In genomic region chrX:4994855-4995254, GRCh38 we compare ENCODE assay signal across 17 cellular contexts.
DNase-seq lines count a peak whose midpoint lies in the region; FAIRE-seq and TF ChIP-seq lines count a peak whose summit lies in the region.
"Had no signal": no experiment of that assay in that cellular context is flagged by ENCODE, and none has a peak within 500 bp of the region (broad histone marks: within the 10 kb centered on the region; RNA-seq: fewer than 3 reads in every experiment).

No MANE protein-coding gene starts in this region.

- peak; percentile 0 for DNase-seq in Caki2 (ENCODE audit: low read depth)
- peak; percentile 12 for DNase-seq in OCI-M1 (lab: John Stamatoyannopoulos, UW)
- DNase-seq in astrocyte (ENCODE audit: low read depth) = no peak
- DNase-seq in activated CD4-positive, alpha-beta T cell treated with anti-CD3 and anti-CD28 coated beads, Interleukin-2, amount 50 U/mL, for 4 hours = no peak
- no peak for DNase-seq in DMS153 (lab: John Stamatoyannopoulos, UW)
- no peak for DNase-seq in activated gamma-delta T cell (lab: John Stamatoyannopoulos, UW)
- DNase-seq: Calu3; CD4-positive, CD25-positive, alpha-beta regulatory T cell; CD8-positive, alpha-beta T cell; DND-41; GM23248; H9 had no signal

- H3K27ac ChIP-seq in astrocyte (ENCODE audit: low read depth, low read length) = no peak overlapping the region
- H3K27ac ChIP-seq: BLaER1, C4-2B, GM23248 had no signal

- H3K27me3 ChIP-seq in astrocyte (ENCODE audit: insufficient read depth, low read length) = no peaks in the 10 kb centered on the region
- H3K27me3 ChIP-seq: BLaER1 had no signal

- no peaks in the 10 kb centered on the region for H3K79me2 ChIP-seq in astrocyte (ENCODE audit: insufficient read depth, low read length)

- no peak overlapping the region for H2AFZ ChIP-seq in astrocyte (ENCODE audit: low read depth, low read length)
- H2AFZ ChIP-seq: GM23248 had no signal

- H3K4me2 ChIP-seq in astrocyte (ENCODE audit: low read length) = no peak overlapping the region
- H3K4me2 ChIP-seq: BLaER1 had no signal

- no peaks in the 10 kb centered on the region for H3K9me3 Mint-ChIP-seq in astrocyte (ENCODE audit: unreplicated experiment)
- H3K9me3 Mint-ChIP-seq: H9 had no signal

- no peaks in the 10 kb centered on the region for H3K9me3 ChIP-seq in astrocyte (ENCODE audit: insufficient read depth, low read depth, low read length)
- H3K9me3 ChIP-seq: BLaER1 had no signal

- H3K36me3 ChIP-seq in astrocyte (ENCODE audit: insufficient read depth, low read length) = no peaks in the 10 kb centered on the region
- H3K36me3 ChIP-seq: BLaER1 had no signal

- no peak overlapping the region for H3K27ac Mint-ChIP-seq in astrocyte (ENCODE audit: unreplicated experiment)
- H3K27ac Mint-ChIP-seq: B cell; CD4-positive, CD25-positive, alpha-beta regulatory T cell; CD8-positive, alpha-beta T cell; H9 had no signal

- no peak overlapping the region for H3K4me3 ChIP-seq in astrocyte (ENCODE audit: insufficient read depth, low read depth, low read length)
- H3K4me3 ChIP-seq: BLaER1, GM23248 had no signal

- no peaks in the 10 kb centered on the region for H3K36me3 Mint-ChIP-seq in astrocyte (ENCODE audit: low read depth, unreplicated experiment)
- H3K36me3 Mint-ChIP-seq: CD4-positive, CD25-positive, alpha-beta regulatory T cell; CD8-positive, alpha-beta T cell had no signal

- H3K4me3 Mint-ChIP-seq in astrocyte (ENCODE audit: unreplicated experiment) = no peak overlapping the region
- H3K4me3 Mint-ChIP-seq: B cell; CD4-positive, CD25-positive, alpha-beta regulatory T cell; CD8-positive, alpha-beta T cell; H9 had no signal

- FAIRE-seq in astrocyte (lab: Jason Lieb, UNC) = peak; percentile 65
- FAIRE-seq: GM12892, GM19239 had no signal

- H3K9ac ChIP-seq in astrocyte (ENCODE audit: low read length) = no peak overlapping the region
- H3K9ac ChIP-seq: BLaER1, GM23248 had no signal

- no peak for TF ChIP-seq CTCF in astrocyte (IDR thresholded peaks at IDR 0.05; ENCODE audit: insufficient read depth, low read depth, low read length)

- no peaks in the 10 kb centered on the region for H3K4me1 ChIP-seq in astrocyte (ENCODE audit: insufficient read depth, low read length)
- H3K4me1 ChIP-seq: BLaER1 had no signal

- in situ Hi-C loops in Caki2 (cut with HindIII; ENCODE audit: low pct_unique_long_range_greater_than_20kb, low sequenced_read_pairs) = no loop called here

- no peaks in the 10 kb centered on the region for H4K20me1 ChIP-seq in astrocyte (ENCODE audit: insufficient read depth, low read length)
- H4K20me1 ChIP-seq: BLaER1 had no signal

- H3K27me3 Mint-ChIP-seq in astrocyte (ENCODE audit: low read depth, unreplicated experiment) = peaks cover 2% of the 10 kb centered on the region
- H3K27me3 Mint-ChIP-seq: B cell; CD4-positive, CD25-positive, alpha-beta regulatory T cell had no signal

- no peaks in the 10 kb centered on the region for H3K4me1 Mint-ChIP-seq in astrocyte (ENCODE audit: low read depth, unreplicated experiment)
- H3K4me1 Mint-ChIP-seq: B cell; CD4-positive, CD25-positive, alpha-beta regulatory T cell; H9 had no signal

Comparison
In these comparisons a context has a peak if more than half of its experiments do, and no peak if none do; other contexts are left out.
1. DNase-seq: peak in Caki2 (single experiment) and OCI-M1 (single experiment); none in astrocyte (single experiment), activated CD4-positive, alpha-beta T cell treated with anti-CD3 and anti-CD28 coated beads, Interleukin-2, amount 50 U/mL, for 4 hours (0 of 2), DMS153 (single experiment) and activated gamma-delta T cell (single experiment).